In the genomic region with DNA sequence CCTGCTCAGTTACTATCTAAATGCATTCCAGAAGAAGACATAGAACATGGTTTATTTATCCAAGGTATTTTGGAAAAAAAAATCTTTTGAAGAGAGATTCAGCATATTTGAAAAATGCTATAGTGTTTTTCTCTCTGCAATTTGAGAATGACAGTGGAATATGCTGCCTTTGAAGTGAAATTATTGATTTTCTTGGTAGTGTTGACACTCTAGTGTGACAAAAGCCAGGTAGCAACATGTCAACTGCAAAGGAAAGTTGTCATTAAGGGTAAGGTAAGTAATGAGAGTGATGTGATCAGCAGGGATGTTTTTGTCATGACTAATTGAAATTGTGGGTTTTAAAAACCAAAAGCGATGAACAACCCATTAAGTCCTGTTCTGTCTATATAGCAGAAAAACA, we compare ENCODE assay signal across 18 cellular contexts.
DNase-seq lines count a peak whose midpoint lies in the region; TF ChIP-seq lines count a peak whose summit lies in the region.
"Had no signal": no experiment of that assay in that cellular context is flagged by ENCODE, and none has a peak within 500 bp of the region (broad histone marks: within the 10 kb centered on the region; RNA-seq: fewer than 3 reads in every experiment).

No MANE protein-coding gene starts in this region.

- H3K27ac ChIP-seq in Peyer's patch = no peak overlapping the region
- H3K27ac ChIP-seq: SK-N-MC had no signal

- H3K4me3 ChIP-seq in Peyer's patch = no peak overlapping the region
- H3K4me3 ChIP-seq in H7 (ENCODE audit: insufficient read depth, low read depth, low read length) = no peak overlapping the region
- H3K4me3 ChIP-seq: SK-N-MC had no signal

- no peak for TF ChIP-seq POLR2A in Peyer's patch (IDR thresholded peaks at IDR 0.05)

- H3K36me3 ChIP-seq in Peyer's patch = no peaks in the 10 kb centered on the region
- no peaks in the 10 kb centered on the region for H3K36me3 ChIP-seq in H7 (replicated peaks; ENCODE audit: control insufficient read depth, insufficient read depth, low read length)

- TF ChIP-seq CTCF in Peyer's patch (IDR thresholded peaks at IDR 0.05) = no peak

- DNase-seq in NCI-H2227 (lab: John Stamatoyannopoulos, UW; ENCODE audit: unreplicated experiment) = peak; percentile 13
- no peak for DNase-seq in NCI-H2227 treated with DMSO at 0.1 percent for 48 hours (lab: John Stamatoyannopoulos, UW)
- peak; percentile 52 for DNase-seq in NCI-H146 (lab: John Stamatoyannopoulos, UW)
- DNase-seq in SK-N-DZ (ENCODE audit: low spot score) = peak; percentile 38
- DNase-seq in NCI-H1436 treated with DMSO at 0.1 percent for 48 hours (lab: John Stamatoyannopoulos, UW) = no peak
- DNase-seq in Peyer's patch = no peak
- no peak for DNase-seq in H7
- DNase-seq: CD4-positive, alpha-beta memory T cell; DMS53; EL; GOT3; KBM-7; NCI-H1694; NCI-H2081 treated with DMSO at 0.1 percent for 48 hours; NCI-H524 treated with DMSO at 0.1 percent for 48 hours; NK-92 treated with Interleukin-12 subunit alpha and Interleukin-12 subunit beta, amount 100 ng/mL, for 24 hours; Right ventricle myocardium superior had no signal

- no peaks in the 10 kb centered on the region for H3K4me1 ChIP-seq in Peyer's patch

- H3K27me3 ChIP-seq in Peyer's patch (no peaks in the 10 kb centered on the region), H7 (ENCODE audit: control insufficient read depth, insufficient read depth, low read length) (no peaks in the 10 kb centered on the region)

- no peaks in the 10 kb centered on the region for H3K9me3 ChIP-seq in Peyer's patch

Comparison
In these comparisons a context has a peak if more than half of its experiments do, and no peak if none do; other contexts are left out.
1. DNase-seq: peak in NCI-H2227 (single experiment), NCI-H146 (single experiment) and SK-N-DZ (single experiment); none in NCI-H2227 treated with DMSO at 0.1 percent for 48 hours (single experiment), NCI-H1436 treated with DMSO at 0.1 percent for 48 hours (single experiment), Peyer's patch (0 of 3) and H7 (single experiment).